8 cellular contexts compared by ENCODE assay signal in the genomic region with DNA sequence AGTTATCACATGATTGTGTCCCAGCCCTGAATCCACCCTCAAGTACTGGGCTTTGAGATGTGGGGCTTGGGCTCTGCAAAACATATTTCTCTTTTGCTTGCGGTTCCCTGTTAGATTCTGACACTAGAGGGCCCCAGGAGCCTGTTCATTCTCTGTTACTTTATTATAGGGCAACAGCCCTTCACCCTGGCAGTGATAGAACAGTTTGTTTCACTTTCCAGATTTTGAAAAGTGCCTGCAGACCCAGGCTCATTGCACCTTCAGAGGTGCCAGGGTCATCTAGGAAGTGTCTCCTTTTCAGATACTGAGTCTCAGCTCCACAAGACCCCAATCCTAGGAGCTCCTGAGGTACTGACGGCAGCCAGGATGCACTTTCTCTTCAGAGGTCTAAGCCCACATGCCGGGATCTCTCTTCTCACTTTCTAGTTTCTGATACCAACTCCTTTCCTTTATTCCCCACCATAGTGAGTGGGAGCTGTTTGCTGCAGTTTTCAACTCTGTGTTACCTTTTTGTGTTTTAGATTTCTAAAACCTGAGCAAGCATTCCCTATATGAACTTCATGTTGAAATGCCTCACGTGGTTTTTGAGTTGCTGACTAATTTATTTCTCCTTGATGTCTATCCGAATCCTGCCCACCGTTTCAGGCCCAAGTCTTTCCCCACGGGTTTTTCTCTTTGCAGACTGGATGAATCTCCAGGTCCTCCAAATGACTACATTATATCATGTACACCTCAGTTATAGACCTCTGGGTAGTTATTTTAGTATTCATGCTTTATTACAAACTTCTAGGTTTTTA. TPM values are rescaled to one million over a fixed set of nuclear protein-coding genes. Genes with fewer than 3 reads are reported as not detected.
DNase-seq lines count a peak whose midpoint lies in the region; ATAC-seq and TF ChIP-seq lines count a peak whose summit lies in the region.

No MANE protein-coding gene starts in this region.

- H3K36me3 ChIP-seq in SK-N-SH (replicated peaks in 1 of 2; ENCODE audit: control insufficient read depth in 1 of 2, insufficient read depth in 2 of 2, low read length in 1 of 2) (no peaks in the 10 kb centered on the region), left ventricle myocardium inferior (no peaks in the 10 kb centered on the region)

- H3K27ac ChIP-seq in SK-N-SH (ENCODE audit: low read depth in 2 of 2, low read length in 1 of 2) (no peak overlapping the region), left ventricle myocardium inferior (replicated peaks) (no peak overlapping the region)

- no peaks in the 10 kb centered on the region for H3K9me2 ChIP-seq in SK-N-SH

- 48% methylated on average over 7 of the region's 7 CpGs for WGBS in SK-N-SH (ENCODE audit: low lambda C conversion rate)

- TF ChIP-seq CTCF in SK-N-SH (IDR thresholded peaks at IDR 0.05) (peak; percentile 82), left ventricle myocardium inferior (IDR thresholded peaks at IDR 0.05; ENCODE audit: borderline replicate concordance) (peak; percentile 72)

- H3K27ac Mint-ChIP-seq in activated naive CD8-positive, alpha-beta T cell treated with anti-CD3 and anti-CD28 coated beads, Interleukin-2, amount 50 U/mL, for 24 hours: no peak overlapping the region

- no peak for TF ChIP-seq EP300 in SK-N-SH (IDR thresholded peaks at IDR 0.05; ENCODE audit: borderline replicate concordance in 1 of 2, low read depth in 1 of 2, low read length in 1 of 2)

- POLR2A ChIA-PET in SK-N-SH (lab: Yijun Ruan, JAX): no interaction called here

- H3K4me1 ChIP-seq in SK-N-SH (ENCODE audit: control insufficient read depth in 1 of 2, insufficient read depth in 2 of 2, low read depth in 1 of 2, low read length in 1 of 2) (no peaks in the 10 kb centered on the region; a peak in 1 of 4 replicates), left ventricle myocardium inferior (peaks cover 5% of the 10 kb centered on the region)

- no peaks in the 10 kb centered on the region for H3K27me3 Mint-ChIP-seq in activated naive CD8-positive, alpha-beta T cell treated with anti-CD3 and anti-CD28 coated beads, Interleukin-2, amount 50 U/mL, for 24 hours

- CTCF ChIA-PET in SK-N-SH (lab: Yijun Ruan, JAX): interaction anchor here (0.6 to 1.6 kb wide), 14 partner anchors 10 to 516 kb away, joined by 3 to 14 read pairs (median 3); no protein-coding TSS in a partner anchor

- H3K9me3 Mint-ChIP-seq in activated naive CD8-positive, alpha-beta T cell treated with anti-CD3 and anti-CD28 coated beads, Interleukin-2, amount 50 U/mL, for 24 hours: no peaks in the 10 kb centered on the region

- H3K4me2 ChIP-seq in SK-N-SH: peak overlapping the region; percentile 57; the same call in 1 of the 2 replicates

- peak overlapping the region; percentile 36 for H3K4me3 Mint-ChIP-seq in activated naive CD8-positive, alpha-beta T cell treated with anti-CD3 and anti-CD28 coated beads, Interleukin-2, amount 50 U/mL, for 24 hours

- H3K27me3 ChIP-seq in SK-N-SH (ENCODE audit: insufficient read depth) (no peaks in the 10 kb centered on the region; the same call in 1 of the 2 replicates), left ventricle myocardium inferior (ENCODE audit: low read depth) (peaks cover 16% of the 10 kb centered on the region)

- peak; percentile 86 for DNase-seq in DMS53 (lab: John Stamatoyannopoulos, UW)
- DNase-seq in MV-4-11 (lab: John Stamatoyannopoulos, UW): peak; percentile 58
- DNase-seq in SK-N-SH: peak; percentile 71
- DNase-seq in activated naive CD8-positive, alpha-beta T cell treated with anti-CD3 and anti-CD28 coated beads, Interleukin-2, amount 50 U/mL, for 24 hours: peak; percentile 48
- DNase-seq in left ventricle myocardium inferior: no peak
- DNase-seq in skeletal muscle cell (ENCODE audit: low read depth): no peak

- H3K9me3 ChIP-seq in SK-N-SH (no peaks in the 10 kb centered on the region), left ventricle myocardium inferior (replicated peaks) (no peaks in the 10 kb centered on the region)

- no peaks in the 10 kb centered on the region for H3K36me3 Mint-ChIP-seq in activated naive CD8-positive, alpha-beta T cell treated with anti-CD3 and anti-CD28 coated beads, Interleukin-2, amount 50 U/mL, for 24 hours (ENCODE audit: low read depth)

- ATAC-seq in GM21576 (IDR thresholded peaks at IDR 0.05; ENCODE audit: unreplicated experiment) (peak; percentile 87), HG02840 (IDR thresholded peaks at IDR 0.05; ENCODE audit: low FRiP score, unreplicated experiment) (no peak)
- peak; percentile 88 for ATAC-seq in activated naive CD8-positive, alpha-beta T cell treated with anti-CD3 and anti-CD28 coated beads, Interleukin-2, amount 50 U/mL, for 24 hours

- TF ChIP-seq RAD21 in SK-N-SH (IDR thresholded peaks at IDR 0.05; ENCODE audit: low read length): peak; percentile 91

- peaks cover 35% of the 10 kb centered on the region for H3K4me1 Mint-ChIP-seq in activated naive CD8-positive, alpha-beta T cell treated with anti-CD3 and anti-CD28 coated beads, Interleukin-2, amount 50 U/mL, for 24 hours

- H3K4me3 ChIP-seq in SK-N-SH (ENCODE audit: low read depth in 2 of 2, low read length in 1 of 2): peak overlapping the region in 1 of 2 experiments; percentile 17; a peak in 1 of 4 replicates
- H3K4me3 ChIP-seq in left ventricle myocardium inferior: peak overlapping the region; percentile 27
- peak overlapping the region; percentile 33 for H3K4me3 ChIP-seq in skeletal muscle cell (ENCODE audit: low read depth, low read length)

- H4K20me1 ChIP-seq in SK-N-SH (ENCODE audit: insufficient read depth): no peaks in the 10 kb centered on the region

- no peaks in the 10 kb centered on the region for H3F3A ChIP-seq in SK-N-SH (replicated peaks; ENCODE audit: insufficient read depth)

- intact Hi-C loops in left ventricle myocardium inferior (cut with micrococcal nuclease): loop anchor here (5.0 kb wide), 1 partner anchor 475 kb away; no protein-coding TSS in a partner anchor

- H3K9ac ChIP-seq in SK-N-SH: no peak overlapping the region

- no peaks in the 10 kb centered on the region for H3K79me2 ChIP-seq in SK-N-SH (ENCODE audit: insufficient read depth)

- peak overlapping the region; percentile 45; the same call in 1 of the 2 replicates for H2AFZ ChIP-seq in SK-N-SH (ENCODE audit: low read depth)

TF ChIP-seq in SK-N-SH, 30 proteins besides CTCF, POLR2A, EP300 and RAD21:
- TF ChIP-seq SMC3 (IDR thresholded peaks at IDR 0.05; ENCODE audit: low read depth, low read length) (peak; percentile 70), RXRA (IDR thresholded peaks at IDR 0.05; ENCODE audit: borderline replicate concordance, low read depth) (no peak)

RNA-seq across cellular contexts. Expression of gene ABT1, which starts 10.9 kb away (rescaled TPM):
- 15.4 and 18.4 TPM in 2 replicates for polyA plus RNA-seq in SK-N-SH (2012; rRNA removed)
- 10.1 and 15.2 TPM in 2 replicates for polyA plus RNA-seq in SK-N-SH (2012; cell fraction: cytosol; rRNA removed)
- polyA plus RNA-seq in SK-N-SH (2012; cell fraction: nucleus; rRNA removed): 9.9 and 12.9 TPM in 2 replicates
- total RNA-seq in left ventricle myocardium inferior: 8.3 TPM

RNA-seq across cellular contexts. Expression of gene ZNF322, which starts 51.9 kb away (rescaled TPM):
- polyA plus RNA-seq in SK-N-SH (2012; rRNA removed): 4.0 and 6.9 TPM in 2 replicates
- 5.1 and 5.3 TPM in 2 replicates for polyA plus RNA-seq in SK-N-SH (2012; cell fraction: cytosol; rRNA removed)
- polyA plus RNA-seq in SK-N-SH (2012; cell fraction: nucleus; rRNA removed): 14.7 and 21.7 TPM in 2 replicates
- total RNA-seq in left ventricle myocardium inferior: 12.9 TPM

Comparison
In these comparisons a context has a peak if more than half of its experiments do, and no peak if none do; other contexts are left out.
1. DNase-seq: peak in DMS53 (single experiment), MV-4-11 (single experiment), SK-N-SH (single experiment) and activated naive CD8-positive, alpha-beta T cell treated with anti-CD3 and anti-CD28 coated beads, Interleukin-2, amount 50 U/mL, for 24 hours (single experiment); none in left ventricle myocardium inferior (single experiment) and skeletal muscle cell (single experiment).